1 cellular context compared by ENCODE assay signal in genomic region chr11:57515332-57516060, GRCh38.
TF ChIP-seq lines count a peak whose summit lies in the region.

TSS of gene SLC43A1 (minus strand) at chr11:57515702. CDS start at chr11:57514111, 1,591 bp downstream.

TF ChIP-seq in H1, 55 proteins besides CTCF, POLR2A, EP300 and RAD21:
- TF ChIP-seq NANOG (IDR thresholded peaks at IDR 0.05; ENCODE audit: insufficient read depth, low read depth, low read length, poor library complexity, severe bottlenecking) (no peak), TEAD4 (IDR thresholded peaks at IDR 0.05; ENCODE audit: low read depth, low read length) (no peak), MAX (IDR thresholded peaks at IDR 0.05) (peak; percentile 46; the same call in 1 of the 2 replicates), NRF1 (IDR thresholded peaks at IDR 0.05; ENCODE audit: low read depth, low read length) (no peak), SRF (IDR thresholded peaks at IDR 0.05; ENCODE audit: low read depth, low read length) (no peak), SP4 (IDR thresholded peaks at IDR 0.05; ENCODE audit: low read length) (no peak), CREB1 (IDR thresholded peaks at IDR 0.05) (no peak), POU5F1 (IDR thresholded peaks at IDR 0.05; ENCODE audit: low read depth, low read length) (no peak), ATF3 (IDR thresholded peaks at IDR 0.05; ENCODE audit: insufficient read depth, low read depth, low read length) (0 out of 2 replicates have a peak, but pooled peaks have one; percentile 21), TAF7 (optimal IDR thresholded peaks at IDR 0.05; ENCODE audit: borderline replicate concordance, low read depth, low read length) (no peak), CBX8 (IDR thresholded peaks at IDR 0.05; ENCODE audit: borderline replicate concordance, low read depth, low read length) (no peak), ATF2 (IDR thresholded peaks at IDR 0.05; ENCODE audit: low read length) (no peak), HDAC2 (IDR thresholded peaks at IDR 0.05; ENCODE audit: borderline replicate concordance in 1 of 2, low read depth in 2 of 2, low read length in 2 of 2) (no peak), FOSL1 (IDR thresholded peaks at IDR 0.05; ENCODE audit: insufficient read depth, low read depth, low read length) (no peak), KDM4A (IDR thresholded peaks at IDR 0.05; ENCODE audit: low read depth, low read length, severe bottlenecking) (peak; percentile 73), SIRT6 (IDR thresholded peaks at IDR 0.05; ENCODE audit: low read length) (no peak), HDAC6 (IDR thresholded peaks at IDR 0.05; ENCODE audit: low read depth, low read length) (no peak), TCF12 (IDR thresholded peaks at IDR 0.05; ENCODE audit: low read depth, low read length) (no peak), SP1 (IDR thresholded peaks at IDR 0.05; ENCODE audit: low read depth, low read length) (no peak), JUND (IDR thresholded peaks at IDR 0.05; ENCODE audit: low read length) (no peak), CHD7 (IDR thresholded peaks at IDR 0.05; ENCODE audit: insufficient replicate concordance, low read length) (no peak), CBX5 (IDR thresholded peaks at IDR 0.05; ENCODE audit: low read depth, low read length) (no peak), RXRA (IDR thresholded peaks at IDR 0.05; ENCODE audit: insufficient read depth, low read depth, low read length) (no peak), SIN3A (conservative IDR thresholded peaks at IDR 0.05 in 1 of 2, IDR thresholded peaks at IDR 0.05 in 1 of 2; ENCODE audit: low read depth in 1 of 2, low read length in 2 of 2) (peak in 1 of 2 experiments; percentile 81; a peak in 1 of 4 replicates), SUZ12 (IDR thresholded peaks at IDR 0.05; ENCODE audit: low read length) (peak; percentile 49), RFX5 (IDR thresholded peaks at IDR 0.05; ENCODE audit: borderline replicate concordance, low read depth, low read length) (no peak), E2F6 (IDR thresholded peaks at IDR 0.05) (0 out of 2 replicates have a peak, but pooled peaks have one; percentile 23), GTF2F1 (IDR thresholded peaks at IDR 0.05; ENCODE audit: borderline replicate concordance, low read depth, low read length) (no peak), EZH2 (IDR thresholded peaks at IDR 0.05; ENCODE audit: low read depth, low read length, severe bottlenecking) (no peak), POLR2AphosphoS5 (IDR thresholded peaks at IDR 0.05; ENCODE audit: low read depth, low read length) (no peak), TAF1 (IDR thresholded peaks at IDR 0.05; ENCODE audit: low read depth, low read length) (0 out of 2 replicates have a peak, but pooled peaks have one; percentile 31), ASH2L (IDR thresholded peaks at IDR 0.05; ENCODE audit: low read length) (no peak), CHD2 (IDR thresholded peaks at IDR 0.05; ENCODE audit: low read length) (no peak), PHF8 (conservative IDR thresholded peaks at IDR 0.05; ENCODE audit: low read depth, low read length) (no peak), USF2 (IDR thresholded peaks at IDR 0.05; ENCODE audit: low read length) (peak; percentile 70), BCL11A (IDR thresholded peaks at IDR 0.05; ENCODE audit: low read depth in 2 of 2, low read length in 2 of 2) (no peak), SP2 (IDR thresholded peaks at IDR 0.05; ENCODE audit: low read length) (no peak), EGR1 (IDR thresholded peaks at IDR 0.05; ENCODE audit: borderline replicate concordance, low read depth, low read length) (no peak), SIX5 (IDR thresholded peaks at IDR 0.05; ENCODE audit: low read depth, low read length) (no peak), KDM5A (IDR thresholded peaks at IDR 0.05; ENCODE audit: low read length) (no peak), ZNF274 (IDR thresholded peaks at IDR 0.05; ENCODE audit: borderline replicate concordance, extremely low read depth, low read length) (no peak), CHD1 (IDR thresholded peaks at IDR 0.05; ENCODE audit: low read depth, low read length) (no peak), CTBP2 (IDR thresholded peaks at IDR 0.05; ENCODE audit: borderline replicate concordance, insufficient read depth, insufficient read length, low read length) (no peak), JUN (IDR thresholded peaks at IDR 0.05; ENCODE audit: low read depth, low read length) (no peak), BACH1 (IDR thresholded peaks at IDR 0.05; ENCODE audit: low read length) (no peak), SAP30 (IDR thresholded peaks at IDR 0.05; ENCODE audit: insufficient read depth, insufficient replicate concordance, low read length) (peak; percentile 74), RNF2 (IDR thresholded peaks at IDR 0.05; ENCODE audit: borderline replicate concordance, low read depth, low read length, missing control alignments, poor library complexity, severe bottlenecking) (no peak), KDM1A (IDR thresholded peaks at IDR 0.05; ENCODE audit: borderline replicate concordance, low read length) (0 out of 2 replicates have a peak, but pooled peaks have one; percentile 9), BRCA1 (IDR thresholded peaks at IDR 0.05; ENCODE audit: low read depth, low read length) (no peak), YY1 (IDR thresholded peaks at IDR 0.05; ENCODE audit: low read depth, low read length) (no peak), CEBPB (IDR thresholded peaks at IDR 0.05; ENCODE audit: low read depth, low read length) (no peak), MAFK (IDR thresholded peaks at IDR 0.05; ENCODE audit: low read depth, low read length) (no peak), RBBP5 (IDR thresholded peaks at IDR 0.05; ENCODE audit: borderline replicate concordance, low read depth, low read length) (peak; percentile 67; the same call in 1 of the 2 replicates), TBP (IDR thresholded peaks at IDR 0.05; ENCODE audit: low read depth, low read length) (0 out of 2 replicates have a peak, but pooled peaks have one; percentile 13), GABPA (IDR thresholded peaks at IDR 0.05; ENCODE audit: borderline replicate concordance, insufficient read depth, low read length) (peak; percentile 17; the same call in 1 of the 2 replicates)
